In the genomic region with DNA sequence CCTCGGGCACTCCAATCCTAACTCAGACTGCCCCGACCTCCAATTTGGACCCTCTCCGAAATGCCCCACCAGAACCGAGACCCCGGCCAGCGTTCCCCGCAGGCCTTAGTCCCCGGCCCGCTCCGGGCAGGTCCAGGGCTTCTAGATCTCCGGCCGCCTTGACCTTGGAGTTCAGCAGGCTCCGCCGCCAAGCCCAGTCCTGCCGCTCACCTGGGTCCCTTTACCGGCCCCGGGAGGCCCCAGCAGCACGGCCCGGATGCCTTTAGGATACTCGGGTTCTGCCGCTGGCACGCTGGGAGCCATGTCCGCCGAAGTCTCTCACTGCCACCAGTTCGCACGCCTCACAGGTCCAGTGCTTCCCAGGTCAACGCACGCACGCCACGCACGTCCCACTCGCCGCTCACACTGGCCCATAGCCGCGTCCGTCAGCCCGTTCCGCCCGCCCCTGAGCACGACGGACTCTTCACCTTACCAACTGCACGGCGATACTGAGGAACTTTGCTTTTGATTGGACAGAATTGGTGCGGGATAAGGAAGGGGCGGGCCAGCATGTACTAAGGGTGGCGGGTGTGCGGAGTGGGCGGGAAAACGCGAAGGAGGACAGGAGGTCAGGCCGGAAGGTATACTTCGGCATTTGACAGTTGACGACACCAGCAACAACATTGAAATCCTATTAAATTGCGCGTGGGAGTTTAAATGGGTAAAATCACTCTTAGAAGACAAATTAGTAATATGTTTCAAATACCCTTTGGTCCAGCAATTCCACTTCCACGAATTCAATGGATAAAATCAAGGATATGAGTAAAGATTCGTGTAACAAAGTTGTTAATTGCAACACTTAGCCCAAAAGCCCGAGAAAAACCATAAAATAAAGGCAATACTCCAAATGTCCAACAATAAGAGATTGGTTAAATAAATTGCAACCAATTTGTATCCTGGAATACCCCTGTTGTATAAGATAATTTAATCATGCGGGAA, we compare ENCODE assay signal across 1 cellular context.
A peak's percentile ranks its signal among the peaks of the same experiment; 100 is the strongest.
TF ChIP-seq lines count a peak whose summit lies in the region.

A gene (minus strand): TSS at position 358 of the 978 bp plus-strand sequence. CDS start 55 bp downstream, at position 303.

TF ChIP-seq in WTC11, 78 proteins besides CTCF, POLR2A, EP300 and RAD21 (continued from another document):
- TF ChIP-seq, protein P1, sequence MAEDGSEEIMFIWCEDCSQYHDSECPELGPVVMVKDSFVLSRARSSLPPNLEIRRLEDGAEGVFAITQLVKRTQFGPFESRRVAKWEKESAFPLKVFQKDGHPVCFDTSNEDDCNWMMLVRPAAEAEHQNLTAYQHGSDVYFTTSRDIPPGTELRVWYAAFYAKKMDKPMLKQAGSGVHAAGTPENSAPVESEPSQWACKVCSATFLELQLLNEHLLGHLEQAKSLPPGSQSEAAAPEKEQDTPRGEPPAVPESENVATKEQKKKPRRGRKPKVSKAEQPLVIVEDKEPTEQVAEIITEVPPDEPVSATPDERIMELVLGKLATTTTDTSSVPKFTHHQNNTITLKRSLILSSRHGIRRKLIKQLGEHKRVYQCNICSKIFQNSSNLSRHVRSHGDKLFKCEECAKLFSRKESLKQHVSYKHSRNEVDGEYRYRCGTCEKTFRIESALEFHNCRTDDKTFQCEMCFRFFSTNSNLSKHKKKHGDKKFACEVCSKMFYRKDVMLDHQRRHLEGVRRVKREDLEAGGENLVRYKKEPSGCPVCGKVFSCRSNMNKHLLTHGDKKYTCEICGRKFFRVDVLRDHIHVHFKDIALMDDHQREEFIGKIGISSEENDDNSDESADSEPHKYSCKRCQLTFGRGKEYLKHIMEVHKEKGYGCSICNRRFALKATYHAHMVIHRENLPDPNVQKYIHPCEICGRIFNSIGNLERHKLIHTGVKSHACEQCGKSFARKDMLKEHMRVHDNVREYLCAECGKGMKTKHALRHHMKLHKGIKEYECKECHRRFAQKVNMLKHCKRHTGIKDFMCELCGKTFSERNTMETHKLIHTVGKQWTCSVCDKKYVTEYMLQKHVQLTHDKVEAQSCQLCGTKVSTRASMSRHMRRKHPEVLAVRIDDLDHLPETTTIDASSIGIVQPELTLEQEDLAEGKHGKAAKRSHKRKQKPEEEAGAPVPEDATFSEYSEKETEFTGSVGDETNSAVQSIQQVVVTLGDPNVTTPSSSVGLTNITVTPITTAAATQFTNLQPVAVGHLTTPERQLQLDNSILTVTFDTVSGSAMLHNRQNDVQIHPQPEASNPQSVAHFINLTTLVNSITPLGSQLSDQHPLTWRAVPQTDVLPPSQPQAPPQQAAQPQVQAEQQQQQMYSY (CRISPR knock-in tag; IDR thresholded peaks at IDR 0.05) = peak; percentile 58
- TF ChIP-seq CREM (CRISPR knock-in tag; IDR thresholded peaks at IDR 0.05) (peak; percentile 90), TEAD1 (CRISPR knock-in tag; IDR thresholded peaks at IDR 0.05) (peak; percentile 98), SMAD4 (CRISPR knock-in tag; IDR thresholded peaks at IDR 0.05) (peak; percentile 93), ZNF232 (CRISPR knock-in tag; IDR thresholded peaks at IDR 0.05) (peak; percentile 96), NR2C2 (CRISPR knock-in tag; IDR thresholded peaks at IDR 0.05) (peak; percentile 70; the same call in 1 of the 2 replicates), TP53 (CRISPR knock-in tag; IDR thresholded peaks at IDR 0.05) (no peak; the same call in none of the 2 replicates)
- TF ChIP-seq, protein P2, sequence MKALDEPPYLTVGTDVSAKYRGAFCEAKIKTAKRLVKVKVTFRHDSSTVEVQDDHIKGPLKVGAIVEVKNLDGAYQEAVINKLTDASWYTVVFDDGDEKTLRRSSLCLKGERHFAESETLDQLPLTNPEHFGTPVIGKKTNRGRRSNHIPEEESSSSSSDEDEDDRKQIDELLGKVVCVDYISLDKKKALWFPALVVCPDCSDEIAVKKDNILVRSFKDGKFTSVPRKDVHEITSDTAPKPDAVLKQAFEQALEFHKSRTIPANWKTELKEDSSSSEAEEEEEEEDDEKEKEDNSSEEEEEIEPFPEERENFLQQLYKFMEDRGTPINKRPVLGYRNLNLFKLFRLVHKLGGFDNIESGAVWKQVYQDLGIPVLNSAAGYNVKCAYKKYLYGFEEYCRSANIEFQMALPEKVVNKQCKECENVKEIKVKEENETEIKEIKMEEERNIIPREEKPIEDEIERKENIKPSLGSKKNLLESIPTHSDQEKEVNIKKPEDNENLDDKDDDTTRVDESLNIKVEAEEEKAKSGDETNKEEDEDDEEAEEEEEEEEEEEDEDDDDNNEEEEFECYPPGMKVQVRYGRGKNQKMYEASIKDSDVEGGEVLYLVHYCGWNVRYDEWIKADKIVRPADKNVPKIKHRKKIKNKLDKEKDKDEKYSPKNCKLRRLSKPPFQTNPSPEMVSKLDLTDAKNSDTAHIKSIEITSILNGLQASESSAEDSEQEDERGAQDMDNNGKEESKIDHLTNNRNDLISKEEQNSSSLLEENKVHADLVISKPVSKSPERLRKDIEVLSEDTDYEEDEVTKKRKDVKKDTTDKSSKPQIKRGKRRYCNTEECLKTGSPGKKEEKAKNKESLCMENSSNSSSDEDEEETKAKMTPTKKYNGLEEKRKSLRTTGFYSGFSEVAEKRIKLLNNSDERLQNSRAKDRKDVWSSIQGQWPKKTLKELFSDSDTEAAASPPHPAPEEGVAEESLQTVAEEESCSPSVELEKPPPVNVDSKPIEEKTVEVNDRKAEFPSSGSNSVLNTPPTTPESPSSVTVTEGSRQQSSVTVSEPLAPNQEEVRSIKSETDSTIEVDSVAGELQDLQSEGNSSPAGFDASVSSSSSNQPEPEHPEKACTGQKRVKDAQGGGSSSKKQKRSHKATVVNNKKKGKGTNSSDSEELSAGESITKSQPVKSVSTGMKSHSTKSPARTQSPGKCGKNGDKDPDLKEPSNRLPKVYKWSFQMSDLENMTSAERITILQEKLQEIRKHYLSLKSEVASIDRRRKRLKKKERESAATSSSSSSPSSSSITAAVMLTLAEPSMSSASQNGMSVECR (CRISPR knock-in tag; IDR thresholded peaks at IDR 0.05; ENCODE audit: borderline replicate concordance) = peak; percentile 98
- TF ChIP-seq, protein P3, sequence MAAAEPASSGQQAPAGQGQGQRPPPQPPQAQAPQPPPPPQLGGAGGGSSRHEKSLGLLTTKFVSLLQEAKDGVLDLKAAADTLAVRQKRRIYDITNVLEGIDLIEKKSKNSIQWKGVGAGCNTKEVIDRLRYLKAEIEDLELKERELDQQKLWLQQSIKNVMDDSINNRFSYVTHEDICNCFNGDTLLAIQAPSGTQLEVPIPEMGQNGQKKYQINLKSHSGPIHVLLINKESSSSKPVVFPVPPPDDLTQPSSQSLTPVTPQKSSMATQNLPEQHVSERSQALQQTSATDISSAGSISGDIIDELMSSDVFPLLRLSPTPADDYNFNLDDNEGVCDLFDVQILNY (CRISPR knock-in tag; IDR thresholded peaks at IDR 0.05) = peak; percentile 97
- TF ChIP-seq, protein P4, sequence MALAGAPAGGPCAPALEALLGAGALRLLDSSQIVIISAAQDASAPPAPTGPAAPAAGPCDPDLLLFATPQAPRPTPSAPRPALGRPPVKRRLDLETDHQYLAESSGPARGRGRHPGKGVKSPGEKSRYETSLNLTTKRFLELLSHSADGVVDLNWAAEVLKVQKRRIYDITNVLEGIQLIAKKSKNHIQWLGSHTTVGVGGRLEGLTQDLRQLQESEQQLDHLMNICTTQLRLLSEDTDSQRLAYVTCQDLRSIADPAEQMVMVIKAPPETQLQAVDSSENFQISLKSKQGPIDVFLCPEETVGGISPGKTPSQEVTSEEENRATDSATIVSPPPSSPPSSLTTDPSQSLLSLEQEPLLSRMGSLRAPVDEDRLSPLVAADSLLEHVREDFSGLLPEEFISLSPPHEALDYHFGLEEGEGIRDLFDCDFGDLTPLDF (CRISPR knock-in tag; IDR thresholded peaks at IDR 0.05) = peak; percentile 89
- TF ChIP-seq, protein P5, sequence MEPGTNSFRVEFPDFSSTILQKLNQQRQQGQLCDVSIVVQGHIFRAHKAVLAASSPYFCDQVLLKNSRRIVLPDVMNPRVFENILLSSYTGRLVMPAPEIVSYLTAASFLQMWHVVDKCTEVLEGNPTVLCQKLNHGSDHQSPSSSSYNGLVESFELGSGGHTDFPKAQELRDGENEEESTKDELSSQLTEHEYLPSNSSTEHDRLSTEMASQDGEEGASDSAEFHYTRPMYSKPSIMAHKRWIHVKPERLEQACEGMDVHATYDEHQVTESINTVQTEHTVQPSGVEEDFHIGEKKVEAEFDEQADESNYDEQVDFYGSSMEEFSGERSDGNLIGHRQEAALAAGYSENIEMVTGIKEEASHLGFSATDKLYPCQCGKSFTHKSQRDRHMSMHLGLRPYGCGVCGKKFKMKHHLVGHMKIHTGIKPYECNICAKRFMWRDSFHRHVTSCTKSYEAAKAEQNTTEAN (CRISPR knock-in tag; IDR thresholded peaks at IDR 0.05) = peak; percentile 97; the same call in 1 of the 2 replicates
